24 cellular contexts compared by ENCODE assay signal in the genomic region with DNA sequence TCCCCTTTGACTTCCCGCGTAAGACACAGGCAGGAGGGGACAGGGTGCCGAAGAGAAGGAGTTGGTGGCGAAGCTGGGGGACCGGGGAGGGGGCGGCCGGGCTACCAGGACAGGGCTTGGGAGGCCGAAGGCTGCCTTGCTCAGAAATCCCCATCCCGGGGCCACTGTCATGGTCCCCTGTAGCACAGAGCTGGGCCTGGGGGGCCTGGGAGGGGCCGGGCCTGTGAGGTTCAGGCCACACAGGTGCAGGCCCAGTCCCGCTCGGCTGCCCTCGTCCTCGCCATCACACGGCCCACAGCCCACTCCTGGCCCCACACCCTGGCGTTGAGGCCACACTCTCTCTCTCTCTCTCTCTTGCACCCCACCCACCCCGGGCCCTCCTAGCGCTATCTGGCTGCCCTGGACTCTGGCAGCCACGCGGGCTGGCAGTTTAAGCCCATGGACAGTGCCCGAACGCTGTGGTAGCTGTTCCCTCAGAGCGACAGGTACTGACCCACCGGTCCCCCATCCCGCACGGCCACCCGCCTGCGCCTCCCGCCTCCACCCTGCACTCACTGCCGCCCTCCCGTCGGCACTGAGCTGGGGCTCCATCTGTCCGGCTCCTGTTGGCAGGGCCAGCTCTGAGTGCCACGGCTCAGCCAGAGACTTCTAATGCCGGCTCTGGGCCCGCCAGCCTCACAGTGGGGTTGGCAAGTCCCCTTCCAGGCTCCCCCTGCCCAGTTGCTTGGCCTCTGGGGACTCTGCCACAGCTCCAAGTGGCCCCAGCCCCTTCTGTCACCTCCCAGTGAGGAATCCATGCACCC. TPM values are rescaled to one million over a fixed set of nuclear protein-coding genes. Genes with fewer than 3 reads are reported as not detected.
"Had no signal": no experiment of that assay in that cellular context is flagged by ENCODE, and none has a peak within 500 bp of the region (broad histone marks: within the 10 kb centered on the region; RNA-seq: fewer than 3 reads in every experiment).

No MANE protein-coding gene starts in this region.

- H3K27me3 ChIP-seq: esophagus muscularis mucosa, hepatocyte, neutrophil, ovary had no signal

- H3K36me3 Mint-ChIP-seq: activated naive CD8-positive, alpha-beta T cell treated with anti-CD3 and anti-CD28 coated beads for 36 hours had no signal

- H3K36me3 ChIP-seq: ovary, prostate gland had no signal

- H3K9me3 ChIP-seq: esophagus muscularis mucosa, neutrophil, ovary, prostate gland, thoracic aorta had no signal

- H3K79me2 ChIP-seq: hepatocyte had no signal

- H3K4me3 Mint-ChIP-seq: activated naive CD8-positive, alpha-beta T cell treated with anti-CD3 and anti-CD28 coated beads for 36 hours; immature natural killer cell; memory B cell; natural killer cell treated with Interleukin-12 subunit alpha and Interleukin-12 subunit beta and Interleukin-15 and Interleukin-18, amount 100 ng/mL, for 72 hours; T-helper 17 cell; type B pancreatic cell had no signal

- FAIRE-seq: astrocyte, frontal cortex had no signal

- H3K4me3 ChIP-seq: coronary artery, esophagus muscularis mucosa, hepatocyte, ovary, prostate gland, thoracic aorta had no signal

- H3K4me1 ChIP-seq: prostate gland had no signal

- H2AFZ ChIP-seq: hepatocyte had no signal

- H3K27ac ChIP-seq: coronary artery, esophagus muscularis mucosa, hepatocyte, neutrophil, ovary, prostate gland, thoracic aorta had no signal

- H3K27ac Mint-ChIP-seq: activated naive CD8-positive, alpha-beta T cell treated with anti-CD3 and anti-CD28 coated beads for 36 hours; immature natural killer cell; memory B cell; natural killer cell treated with Interleukin-12 subunit alpha and Interleukin-12 subunit beta and Interleukin-15 and Interleukin-18, amount 100 ng/mL, for 72 hours; T-helper 17 cell; type B pancreatic cell had no signal

- DNase-seq: activated CD4-positive, alpha-beta T cell treated with anti-CD3 and anti-CD28 coated beads for 4 hours; activated CD4-positive, alpha-beta T cell treated with anti-CD3 and anti-CD28 coated beads, Interleukin-2, amount 50 U/mL, for 48 hours; activated CD4-positive, CD25-positive, alpha-beta regulatory T cell; activated naive CD4-positive, alpha-beta T cell treated with Interleukin-2 at 50 U/mL for 16 hours; activated naive CD8-positive, alpha-beta T cell treated with anti-CD3 and anti-CD28 coated beads for 36 hours; activated T-cell treated with anti-CD3 and anti-CD28 coated beads, Interleukin-2, amount 50 U/mL, for 48 hours; central memory CD4-positive, alpha-beta T cell; glutamatergic neuron; immature natural killer cell; stimulated activated CD4-positive, alpha-beta T cell treated with anti-CD3 and anti-CD28 coated beads, Interleukin-12 subunit alpha, Interleukin-12 subunit beta, amount 100 ng/mL, for 4 hours; stimulated activated CD4-positive, alpha-beta T cell treated with anti-CD3 and anti-CD28 coated beads, Interleukin-4, amount 100 ng/mL, for 4 hours; T-helper 17 cell had no signal

- H3K27me3 Mint-ChIP-seq: activated naive CD8-positive, alpha-beta T cell treated with anti-CD3 and anti-CD28 coated beads for 36 hours; memory B cell; natural killer cell treated with Interleukin-12 subunit alpha and Interleukin-12 subunit beta and Interleukin-15 and Interleukin-18, amount 100 ng/mL, for 72 hours; T-helper 17 cell; type B pancreatic cell had no signal

- H3K9me3 Mint-ChIP-seq: activated naive CD8-positive, alpha-beta T cell treated with anti-CD3 and anti-CD28 coated beads for 36 hours; immature natural killer cell; memory B cell; natural killer cell treated with Interleukin-12 subunit alpha and Interleukin-12 subunit beta and Interleukin-15 and Interleukin-18, amount 100 ng/mL, for 72 hours; type B pancreatic cell had no signal

- ATAC-seq: natural killer cell treated with Interleukin-12 subunit alpha and Interleukin-12 subunit beta and Interleukin-15 and Interleukin-18, amount 100 ng/mL, for 72 hours; T-helper 17 cell had no signal

- H3K4me1 Mint-ChIP-seq: activated naive CD8-positive, alpha-beta T cell treated with anti-CD3 and anti-CD28 coated beads for 36 hours; T-helper 17 cell had no signal

- H3K4me2 ChIP-seq: hepatocyte had no signal

RNA-seq across cellular contexts. Expression of a gene that starts 28.2 kb away (rescaled TPM):
- total RNA-seq: hepatocyte; natural killer cell treated with Interleukin-12 subunit alpha and Interleukin-12 subunit beta and Interleukin-15 and Interleukin-18, amount 100 ng/mL, for 72 hours had no signal
